9 cellular contexts compared by ENCODE assay signal in the genomic region with DNA sequence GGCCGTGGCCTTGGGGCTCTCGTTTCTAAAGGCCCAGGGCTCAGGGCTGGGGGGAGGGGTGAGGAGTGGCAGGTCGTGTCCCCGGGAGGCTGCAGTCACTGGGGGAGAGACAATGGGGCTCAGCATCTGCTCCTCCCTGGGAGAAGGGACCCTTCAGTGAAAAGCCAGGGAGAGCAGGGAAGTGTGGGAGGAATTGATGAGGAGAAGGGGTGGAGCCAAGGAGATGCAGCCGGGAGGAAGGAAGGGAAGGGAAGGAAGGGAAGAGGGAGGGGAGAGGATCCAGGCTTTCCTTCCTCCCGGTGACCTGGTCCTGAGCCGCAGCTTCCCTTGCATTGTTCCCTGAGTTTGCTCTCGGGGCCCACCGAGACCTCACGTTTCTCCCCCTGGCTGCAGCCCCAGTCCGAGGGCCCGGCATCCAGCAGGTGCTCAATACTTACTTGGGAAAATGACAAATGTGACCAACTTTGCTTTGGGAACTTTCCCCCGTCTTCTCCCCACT. TPM values are rescaled to one million over a fixed set of nuclear protein-coding genes. Genes with fewer than 3 reads are reported as not detected.
A peak's percentile ranks its signal among the peaks of the same experiment; 100 is the strongest.
DNase-seq lines count a peak whose midpoint lies in the region; TF ChIP-seq lines count a peak whose summit lies in the region.
"Had no signal": no experiment of that assay in that cellular context is flagged by ENCODE, and none has a peak within 500 bp of the region (broad histone marks: within the 10 kb centered on the region; RNA-seq: fewer than 3 reads in every experiment).

No MANE protein-coding gene starts in this region.

- H3K9me3 Mint-ChIP-seq in CD14-positive monocyte, result peaks cover 0 to 2% (median 0%) of the 10 kb centered on the region in 7 donors

- H2BK12ac ChIP-seq in neuronal stem cell (ENCODE audit: low read length), result no peak overlapping the region

- WGBS in neuronal stem cell (ENCODE audit: extremely low coverage in 2 of 2, insufficient read length in 2 of 2, insufficient replicate concordance in 1 of 2), 2 donors, result no CpG with 5 or more reads among the region's 13 CpGs

- H2BK120ac ChIP-seq in neuronal stem cell (ENCODE audit: low read depth, low read length), result peak overlapping the region; percentile 92

- no peak overlapping the region for H3K4ac ChIP-seq in neuronal stem cell (ENCODE audit: low read length)

- TF ChIP-seq CTCF in CD14-positive monocyte (IDR thresholded peaks at IDR 0.05) (no peak), fibroblast of mammary gland (conservative IDR thresholded peaks at IDR 0.05; ENCODE audit: control insufficient read depth, insufficient read depth, low read depth, low read length) (no peak)

- peak overlapping the region; percentile 94 for H3K27ac ChIP-seq in neuronal stem cell (replicated peaks; ENCODE audit: low read length)
- H3K27ac ChIP-seq: SJCRH30 had no signal

- peak overlapping the region; percentile 83 for H3K9ac ChIP-seq in neuronal stem cell (ENCODE audit: low read depth, low read length, poor library complexity)

- intact Hi-C loops in CD14-positive monocyte (cut with micrococcal nuclease), result loop anchor here (5.0 to 10.0 kb wide), 4 partner anchors 33 to 105 kb away; a partner anchor contains a TSS

- no peak overlapping the region for H3K14ac ChIP-seq in neuronal stem cell (ENCODE audit: low read length)

- H3K4me3 Mint-ChIP-seq in CD14-positive monocyte, result peak overlapping the region; percentile 68

- peak overlapping the region; percentile 55 for H2BK15ac ChIP-seq in neuronal stem cell (ENCODE audit: low read length)

- H3K27me3 ChIP-seq in neuronal stem cell (ENCODE audit: control insufficient read depth in 3 of 3, insufficient read depth in 3 of 3, low read depth in 1 of 3, low read length in 3 of 3), result no peaks in the 10 kb centered on the region

- peak overlapping the region; percentile 9 for H3K23ac ChIP-seq in neuronal stem cell (ENCODE audit: low read depth, low read length, poor library complexity)

- peaks cover 48% of the 10 kb centered on the region for H3K4me1 Mint-ChIP-seq in CD14-positive monocyte

- DNase-seq in CD14-positive monocyte (ENCODE audit: low spot score) (no peak), RKO (ENCODE audit: low spot score) (peak; percentile 66), fibroblast of mammary gland (ENCODE audit: low read depth) (peak; percentile 66), neuronal stem cell (ENCODE audit: low spot score) (peak; percentile 78), LoVo (ENCODE audit: low spot score) (no peak), DMS153 treated with DMSO at 0.1 percent for 48 hours (lab: John Stamatoyannopoulos, UW; ENCODE audit: unreplicated experiment) (no peak), NCI-H128 (lab: John Stamatoyannopoulos, UW; ENCODE audit: unreplicated experiment) (no peak), NCI-H146 (lab: John Stamatoyannopoulos, UW) (no peak)

- peak overlapping the region; percentile 94 for H3K4me2 ChIP-seq in neuronal stem cell (ENCODE audit: insufficient read depth, low read length, poor library complexity, severe bottlenecking)

- peak overlapping the region; percentile 98 for H3K18ac ChIP-seq in neuronal stem cell (ENCODE audit: low read length)

- peak overlapping the region; percentile 94 for H2AK5ac ChIP-seq in neuronal stem cell (ENCODE audit: low read depth, low read length)

- H2AFZ ChIP-seq in neuronal stem cell (ENCODE audit: low read length), result peak overlapping the region; percentile 57

- peaks cover 5% of the 10 kb centered on the region for H3K79me1 ChIP-seq in neuronal stem cell (ENCODE audit: low read depth, low read length)

- H3K4me3 ChIP-seq in fibroblast of mammary gland (ENCODE audit: control insufficient read depth, low read depth, low read length) (peak overlapping the region; percentile 68), neuronal stem cell (ENCODE audit: low read length in 2 of 2) (peak overlapping the region; percentile 57 to 74)

- no peak overlapping the region for H4K91ac ChIP-seq in neuronal stem cell (ENCODE audit: low read depth, low read length, poor library complexity)

- H3K27me3 Mint-ChIP-seq in CD14-positive monocyte (ENCODE audit: low read depth in 3 of 3), result peaks cover 0 to 2% (median 2%) of the 10 kb centered on the region in 3 donors

- peaks cover 0 to 17% of the 10 kb centered on the region in 2 donors for H3K36me3 ChIP-seq in neuronal stem cell (replicated peaks in 1 of 2; ENCODE audit: control insufficient read depth in 2 of 2, insufficient read depth in 2 of 2, low read length in 2 of 2)
- H3K36me3 ChIP-seq: SJCRH30 had no signal

- H3K9me3 ChIP-seq in neuronal stem cell (replicated peaks in 1 of 2; ENCODE audit: control insufficient read depth in 2 of 2, insufficient read depth in 1 of 2, low read depth in 1 of 2, low read length in 2 of 2), result no peaks in the 10 kb centered on the region
- H3K9me3 ChIP-seq: SJCRH30 had no signal

- H3K4me1 ChIP-seq in neuronal stem cell (ENCODE audit: control insufficient read depth in 2 of 2, insufficient read depth in 1 of 2, low read depth in 1 of 2, low read length in 2 of 2), result peaks cover 17 to 21% of the 10 kb centered on the region in 2 donors

- H3K36me3 Mint-ChIP-seq in CD14-positive monocyte, result peaks cover 19% of the 10 kb centered on the region in 2 donors

- peak overlapping the region; percentile 68 to 80 (median 72) for H3K27ac Mint-ChIP-seq in CD14-positive monocyte

- H2BK5ac ChIP-seq in neuronal stem cell (ENCODE audit: low read length), result peak overlapping the region; percentile 97

- H4K8ac ChIP-seq in neuronal stem cell (ENCODE audit: low read depth, low read length), result no peak overlapping the region

RNA-seq across cellular contexts. Expression of a gene that starts 1.4 kb away (rescaled TPM):
- 1 to 10 TPM; 3.4 to 4.8 TPM for polyA plus RNA-seq in CD14-positive monocyte
- 47.8 TPM for polyA plus RNA-seq in neuronal stem cell (2013, experiment 1 of 2)
- polyA plus RNA-seq in neuronal stem cell (2013, experiment 2 of 2), result 50.8 TPM

Comparison
In these comparisons a context has a peak if more than half of its experiments do, and no peak if none do; other contexts are left out.
1. DNase-seq: peak in RKO (single experiment), fibroblast of mammary gland (single experiment) and neuronal stem cell (single experiment); none in CD14-positive monocyte (single experiment), LoVo (single experiment), DMS153 treated with DMSO at 0.1 percent for 48 hours (single experiment), NCI-H128 (single experiment) and NCI-H146 (single experiment).